8 cellular contexts compared by ENCODE assay signal in the genomic region with DNA sequence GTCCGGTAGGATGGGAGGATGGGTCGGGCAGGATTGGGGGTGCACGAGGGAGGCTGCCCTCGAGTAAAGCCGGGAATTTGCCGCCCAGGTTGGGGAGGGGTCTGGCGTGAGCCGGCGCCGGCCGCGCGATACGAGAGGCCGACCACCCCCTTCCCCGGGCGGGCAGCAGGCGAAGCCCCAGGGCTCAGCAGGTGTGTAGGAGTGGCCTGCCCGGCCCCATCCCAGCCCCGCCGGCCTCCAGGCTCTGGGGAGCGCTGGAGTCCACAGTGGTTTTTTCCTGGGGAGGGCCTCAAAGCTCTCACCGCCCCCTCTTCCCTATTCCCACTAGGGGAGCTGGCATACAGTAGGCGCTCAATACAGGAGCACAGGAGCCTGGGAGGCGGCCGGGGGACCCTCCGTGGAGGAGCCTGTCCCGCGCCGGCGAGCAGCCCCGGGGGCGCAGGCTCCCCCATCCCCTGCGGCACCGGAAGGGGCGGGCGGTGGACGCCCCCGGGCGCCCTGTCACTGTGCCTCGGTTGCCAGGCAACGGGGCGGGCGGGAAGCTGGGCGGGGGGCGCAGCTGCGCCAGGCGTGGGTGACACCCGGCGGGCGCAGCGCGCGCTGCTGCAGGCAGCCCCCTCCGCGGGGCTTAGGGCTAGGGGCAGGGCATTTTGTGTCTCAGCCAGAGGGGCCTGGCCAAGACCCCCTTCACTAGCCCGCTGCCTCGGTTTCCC. TPM values are rescaled to one million over a fixed set of nuclear protein-coding genes. Genes with fewer than 3 reads are reported as not detected.
DNase-seq lines count a peak whose midpoint lies in the region; ATAC-seq lines count a peak whose summit lies in the region.
"Had no signal": no experiment of that assay in that cellular context is flagged by ENCODE, and none has a peak within 500 bp of the region (broad histone marks: within the 10 kb centered on the region; RNA-seq: fewer than 3 reads in every experiment).

No MANE protein-coding gene starts in this region.

- peaks cover 31 to 40% of the 10 kb centered on the region in 2 donors for H3K4me1 Mint-ChIP-seq in effector memory CD8-positive, alpha-beta T cell (ENCODE audit: low read depth in 2 of 2)

- H3K4me3 Mint-ChIP-seq in effector memory CD8-positive, alpha-beta T cell: peak overlapping the region in 1 of 2 donors; percentile 27

- DNase-seq in Jurkat, Clone E6-1 (ENCODE audit: low read depth, low spot score): peak; percentile 73
- peak; percentile 64 for DNase-seq in activated CD4-positive, alpha-beta T cell treated with anti-CD3 and anti-CD28 coated beads, Interleukin-2, amount 50 U/mL, for 1 hour
- no peak for DNase-seq in effector memory CD8-positive, alpha-beta T cell
- peak; percentile 48 to 78 for DNase-seq in stimulated activated CD8-positive, alpha-beta memory T cell treated with anti-CD3 and anti-CD28 coated beads, Interleukin-7, amount 100 ng/mL, for 4 hours (ENCODE audit: low read depth in 2 of 2)
- no peak for DNase-seq in AG20443 (ENCODE audit: low spot score)

- no peak for ATAC-seq in effector memory CD8-positive, alpha-beta T cell (replicated peaks)
- ATAC-seq in HG02884 (IDR thresholded peaks at IDR 0.05; ENCODE audit: unreplicated experiment) (no peak), GM18517 (IDR thresholded peaks at IDR 0.05; ENCODE audit: unreplicated experiment) (no peak)
- ATAC-seq: gastroesophageal sphincter had no signal

- H3K27ac Mint-ChIP-seq in effector memory CD8-positive, alpha-beta T cell: peak overlapping the region; percentile 38 to 93

- H3K9me3 Mint-ChIP-seq in effector memory CD8-positive, alpha-beta T cell: no peaks in the 10 kb centered on the region

- H3K27me3 Mint-ChIP-seq in effector memory CD8-positive, alpha-beta T cell: no peaks in the 10 kb centered on the region

- H3K4me3 ChIP-seq in Jurkat, Clone E6-1 (ENCODE audit: low read length): peak overlapping the region; percentile 56
- H3K4me3 ChIP-seq: gastroesophageal sphincter had no signal

- peaks cover 74% of the 10 kb centered on the region for H3K36me3 Mint-ChIP-seq in effector memory CD8-positive, alpha-beta T cell (ENCODE audit: insufficient read depth)

RNA-seq across cellular contexts. Expression of a gene that starts 3.5 kb away (rescaled TPM):
- 27.1 TPM for polyA plus RNA-seq in Jurkat, Clone E6-1 (2012; ENCODE audit: insufficient read depth, insufficient read length)

RNA-seq across cellular contexts. Expression of a gene that starts 11.6 kb away (rescaled TPM):
- 17.6 TPM for polyA plus RNA-seq in Jurkat, Clone E6-1 (2012; ENCODE audit: insufficient read depth, insufficient read length)

RNA-seq across cellular contexts. Expression of a gene that starts 33.6 kb away (rescaled TPM):
- polyA plus RNA-seq in Jurkat, Clone E6-1 (2012; ENCODE audit: insufficient read depth, insufficient read length): 78.0 TPM

RNA-seq across cellular contexts. Expression of a gene that starts 39.7 kb away (rescaled TPM):
- polyA plus RNA-seq in Jurkat, Clone E6-1 (2012; ENCODE audit: insufficient read depth, insufficient read length): 19.0 TPM

RNA-seq across cellular contexts. Expression of a gene that starts 53.5 kb away (rescaled TPM):
- polyA plus RNA-seq in Jurkat, Clone E6-1 (2012; ENCODE audit: insufficient read depth, insufficient read length): 3.6 TPM

Comparison
In these comparisons a context has a peak if more than half of its experiments do, and no peak if none do; other contexts are left out.
1. DNase-seq: peak in Jurkat, Clone E6-1 (single experiment), activated CD4-positive, alpha-beta T cell treated with anti-CD3 and anti-CD28 coated beads, Interleukin-2, amount 50 U/mL, for 1 hour (single experiment) and stimulated activated CD8-positive, alpha-beta memory T cell treated with anti-CD3 and anti-CD28 coated beads, Interleukin-7, amount 100 ng/mL, for 4 hours (2 of 2); none in effector memory CD8-positive, alpha-beta T cell (0 of 3) and AG20443 (single experiment).